17 cellular contexts compared by ENCODE assay signal in genomic region chr13:60661514-60661913, GRCh38.
"Had no signal": no experiment of that assay in that cellular context is flagged by ENCODE, and none has a peak within 500 bp of the region (broad histone marks: within the 10 kb centered on the region; RNA-seq: fewer than 3 reads in every experiment).

No MANE protein-coding gene starts in this region.

- H3K9me3 ChIP-seq: body of pancreas had no signal

- H3K27ac ChIP-seq: body of pancreas, epithelial cell of prostate, hepatocyte had no signal

- H3K79me2 ChIP-seq: hepatocyte had no signal

- H2AFZ ChIP-seq: hepatocyte had no signal

- H3K27me3 ChIP-seq: body of pancreas, hepatocyte had no signal

- DNase-seq: activated CD4-positive, alpha-beta T cell treated with anti-CD3 and anti-CD28 coated beads for 36 hours; activated CD4-positive, alpha-beta T cell treated with anti-CD3 and anti-CD28 coated beads, Interleukin-2, amount 50 U/mL, for 48 hours; activated naive CD4-positive, alpha-beta T cell; activated naive CD8-positive, alpha-beta T cell treated with anti-CD3 and anti-CD28 coated beads, Interleukin-2, amount 10 ng/mL, durations not matched to agents 7 days and 5 days; body of pancreas; dermis blood vessel endothelial cell; foreskin fibroblast; islet precursor cell; left colon; nucleus accumbens; posterior cingulate gyrus; stimulated activated CD4-positive, alpha-beta T cell treated with anti-CD3 and anti-CD28 coated beads, Interleukin-1b, Interleukin-23, amount 100 ng/mL, for 48 hours; stimulated activated CD8-positive, alpha-beta memory T cell treated with anti-CD3 and anti-CD28 coated beads, Interleukin-4, amount 100 ng/mL, for 48 hours; stimulated activated naive CD4-positive, alpha-beta T cell had no signal

- H3K4me1 ChIP-seq: body of pancreas had no signal

- H3K4me2 ChIP-seq: hepatocyte had no signal

- H3K4me3 ChIP-seq: body of pancreas, hepatocyte, lung had no signal
